Comparison of ENCODE assay signal across 9 cellular contexts in genomic region chr20:34871966-34872603, GRCh38. TPM values are rescaled to one million over a fixed set of nuclear protein-coding genes. Genes with fewer than 3 reads are reported as not detected.
DNase-seq lines count a peak whose midpoint lies in the region; ATAC-seq, FAIRE-seq and TF ChIP-seq lines count a peak whose summit lies in the region.
"Had no signal": no experiment of that assay in that cellular context is flagged by ENCODE, and none has a peak within 500 bp of the region (broad histone marks: within the 10 kb centered on the region; RNA-seq: fewer than 3 reads in every experiment).

No MANE protein-coding gene starts in this region.

- H3K9me3 Mint-ChIP-seq in GM23338 (no peaks in the 10 kb centered on the region), glutamatergic neuron (ENCODE audit: unreplicated experiment) (peaks cover 14% of the 10 kb centered on the region)

- peaks cover 12% of the 10 kb centered on the region; the same call in 1 of the 2 replicates for H3K79me2 ChIP-seq in GM23338 (replicated peaks; ENCODE audit: insufficient read depth)

- H3K27me3 ChIP-seq in GM23338 (ENCODE audit: insufficient read depth) (peaks cover 21% of the 10 kb centered on the region), skeletal muscle satellite cell (ENCODE audit: control insufficient read depth, insufficient read depth, low read length) (no peaks in the 10 kb centered on the region)

- peaks cover 5% of the 10 kb centered on the region; the same call in 1 of the 2 replicates for H3F3A ChIP-seq in GM23338 (replicated peaks; ENCODE audit: low read depth)

- ATAC-seq in GM23338 (no peak), T-helper 17 cell (no peak), GM21515 (IDR thresholded peaks at IDR 0.05; ENCODE audit: unreplicated experiment) (no peak), GM21786 (IDR thresholded peaks at IDR 0.05; ENCODE audit: unreplicated experiment) (no peak)

- peak overlapping the region; percentile 75 for H3K9ac ChIP-seq in skeletal muscle satellite cell (ENCODE audit: low read depth, low read length)

- peak overlapping the region; percentile 95 for H2AFZ ChIP-seq in GM23338

- H3K4me2 ChIP-seq in GM23338: peak overlapping the region; percentile 99
- H3K4me2 ChIP-seq in skeletal muscle satellite cell (ENCODE audit: low read length): peak overlapping the region; percentile 98

- H3K36me3 Mint-ChIP-seq in GM23338 (ENCODE audit: low read depth): no peaks in the 10 kb centered on the region; the same call in 2 of the 3 replicates
- peaks cover 2% of the 10 kb centered on the region for H3K36me3 Mint-ChIP-seq in T-helper 17 cell (ENCODE audit: low read depth)
- no peaks in the 10 kb centered on the region for H3K36me3 Mint-ChIP-seq in glutamatergic neuron (ENCODE audit: unreplicated experiment)

- no peaks in the 10 kb centered on the region for H3K9me2 ChIP-seq in GM23338 (ENCODE audit: insufficient read depth)

- H3K9me3 ChIP-seq in T-helper 17 cell (ENCODE audit: control insufficient read depth, low read length, poor library complexity, severe bottlenecking) (no peaks in the 10 kb centered on the region), skeletal muscle satellite cell (replicated peaks; ENCODE audit: low read length) (no peaks in the 10 kb centered on the region)

- no peak for FAIRE-seq in urothelium cell line (lab: Jason Lieb, UNC)
- FAIRE-seq: islet of Langerhans had no signal

- H3K27ac ChIP-seq in GM23338 (ENCODE audit: low read depth): no peak overlapping the region

- DNase-seq in GM23338 (ENCODE audit: low spot score) (peak; percentile 20), T-helper 17 cell (no peak), glutamatergic neuron (no peak), urothelium cell line (ENCODE audit: low spot score) (no peak), DMS 273 (lab: John Stamatoyannopoulos, UW; ENCODE audit: unreplicated experiment) (no peak)

- H3K27me3 Mint-ChIP-seq in GM23338 (ENCODE audit: insufficient read depth, low read depth, poor library complexity) (peaks cover 22% of the 10 kb centered on the region), T-helper 17 cell (no peaks in the 10 kb centered on the region), glutamatergic neuron (ENCODE audit: unreplicated experiment) (peaks cover 16% of the 10 kb centered on the region)

- no peaks in the 10 kb centered on the region for H3K36me3 ChIP-seq in GM23338 (ENCODE audit: insufficient read depth)
- H3K36me3 ChIP-seq in skeletal muscle satellite cell (ENCODE audit: insufficient read depth, low read length): no peaks in the 10 kb centered on the region

- TF ChIP-seq CTCF in GM23338 (conservative IDR thresholded peaks at IDR 0.05; ENCODE audit: low read depth in 2 of 2) (no peak), glutamatergic neuron (IDR thresholded peaks at IDR 0.05; ENCODE audit: partially characterized antibody, unreplicated experiment) (no peak)

- H3K4me3 ChIP-seq in GM23338 (peak overlapping the region; percentile 94), skeletal muscle satellite cell (ENCODE audit: low read length) (peak overlapping the region; percentile 79)

- H3K4me3 Mint-ChIP-seq in GM23338 (peak overlapping the region; percentile 86), T-helper 17 cell (peak overlapping the region; percentile 92), glutamatergic neuron (ENCODE audit: unreplicated experiment) (peak overlapping the region; percentile 99)

- H4K20me1 ChIP-seq in GM23338 (replicated peaks; ENCODE audit: insufficient read depth): peaks cover 3% of the 10 kb centered on the region; the same call in 1 of the 2 replicates

- peaks cover 33% of the 10 kb centered on the region for H3K4me1 Mint-ChIP-seq in GM23338
- H3K4me1 Mint-ChIP-seq in T-helper 17 cell: peaks cover 54% of the 10 kb centered on the region
- peaks cover 22% of the 10 kb centered on the region for H3K4me1 Mint-ChIP-seq in glutamatergic neuron (ENCODE audit: low read depth, unreplicated experiment)

- H3K4me1 ChIP-seq in GM23338 (ENCODE audit: insufficient read depth): peaks cover 20% of the 10 kb centered on the region
- H3K4me1 ChIP-seq in skeletal muscle satellite cell (ENCODE audit: control insufficient read depth, insufficient read depth, low read length): peaks cover 21% of the 10 kb centered on the region

- no peak overlapping the region for H3K27ac Mint-ChIP-seq in GM23338
- peak overlapping the region; percentile 90 for H3K27ac Mint-ChIP-seq in T-helper 17 cell
- peak overlapping the region; percentile 82 for H3K27ac Mint-ChIP-seq in glutamatergic neuron (ENCODE audit: unreplicated experiment)

TF ChIP-seq in GM23338, 12 proteins besides CTCF, POLR2A, EP300 and RAD21 (continues in another document):
- TF ChIP-seq REST (IDR thresholded peaks at IDR 0.05; ENCODE audit: unreplicated experiment): no peak

RNA-seq across cellular contexts. Expression of gene GGT7, which starts 0.6 kb away (rescaled TPM):
- total RNA-seq in GM23338 (2014; rRNA removed; shearing (Covaris generic)): 23.6 and 24.9 TPM in 2 replicates
- 19.0 and 24.6 TPM in 2 replicates for polyA plus RNA-seq in GM23338 (2016; fragmentation: Nextera tagmentation; extraction: Ambion mirVana)
- total RNA-seq in T-helper 17 cell (10 to 100 TPM; 15.0 to 20.2 TPM), glutamatergic neuron (ENCODE audit: unreplicated experiment) (81.9 TPM)
- total RNA-seq in skeletal muscle satellite cell (2012; rRNA removed): 5.7 and 7.6 TPM in 2 replicates

RNA-seq across cellular contexts. Expression of gene ACSS2, which starts 4.3 kb away (rescaled TPM):
- 43.4 and 49.3 TPM in 2 replicates for total RNA-seq in GM23338 (2014; rRNA removed; shearing (Covaris generic))
- 26.1 and 26.8 TPM in 2 replicates for polyA plus RNA-seq in GM23338 (2016; fragmentation: Nextera tagmentation; extraction: Ambion mirVana)
- total RNA-seq in T-helper 17 cell: 10 to 100 TPM; 15.0 to 15.6 TPM
- total RNA-seq in glutamatergic neuron (ENCODE audit: unreplicated experiment): 53.3 TPM
- 21.0 and 39.5 TPM in 2 replicates for total RNA-seq in skeletal muscle satellite cell (2012; rRNA removed)

RNA-seq across cellular contexts. Expression of gene NCOA6, which starts 46.6 kb away (rescaled TPM):
- total RNA-seq in GM23338 (2014; rRNA removed; shearing (Covaris generic)): 10.6 and 10.8 TPM in 2 replicates
- 15.9 and 17.4 TPM in 2 replicates for polyA plus RNA-seq in GM23338 (2016; fragmentation: Nextera tagmentation; extraction: Ambion mirVana)
- total RNA-seq in T-helper 17 cell (10 to 100 TPM; 26.3 to 30.7 TPM), glutamatergic neuron (ENCODE audit: unreplicated experiment) (45.6 TPM)
- total RNA-seq in skeletal muscle satellite cell (2012; rRNA removed): 7.1 and 7.9 TPM in 2 replicates
